Comparison of ENCODE assay signal across 14 cellular contexts in the genomic region with DNA sequence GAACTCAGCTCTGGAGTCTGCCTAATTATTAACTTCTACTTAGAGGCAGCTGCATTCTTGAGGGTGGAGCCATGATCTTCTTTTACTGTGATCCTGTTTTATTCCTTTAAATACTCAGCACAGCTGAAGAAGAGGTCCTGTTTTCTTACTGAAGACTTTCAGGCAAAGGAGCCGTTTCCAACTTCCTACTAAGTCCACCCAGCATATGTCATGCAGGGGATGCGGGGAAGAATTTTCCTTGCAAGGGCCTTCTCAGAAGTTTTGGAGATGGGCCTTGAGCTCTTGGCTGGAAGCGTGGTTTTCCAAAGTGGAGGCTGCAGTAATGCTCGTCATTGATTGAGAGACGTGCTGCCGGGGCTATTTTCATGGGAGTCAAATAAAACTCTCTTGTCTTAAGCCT. TPM values are rescaled to one million over a fixed set of nuclear protein-coding genes. Genes with fewer than 3 reads are reported as not detected.
A peak's percentile ranks its signal among the peaks of the same experiment; 100 is the strongest.
DNase-seq lines count a peak whose midpoint lies in the region; ATAC-seq, FAIRE-seq and TF ChIP-seq lines count a peak whose summit lies in the region.
"Had no signal": no experiment of that assay in that cellular context is flagged by ENCODE, and none has a peak within 500 bp of the region (broad histone marks: within the 10 kb centered on the region; RNA-seq: fewer than 3 reads in every experiment).

No MANE protein-coding gene starts in this region.

- TF ChIP-seq CTCF in kidney (IDR thresholded peaks at IDR 0.05; ENCODE audit: borderline replicate concordance, extremely low read depth, insufficient read depth), result no peak

- no peaks in the 10 kb centered on the region for H3K36me3 ChIP-seq in kidney (ENCODE audit: control insufficient read depth in 1 of 2, insufficient read depth in 2 of 2, low read length in 2 of 2)

- H3K4me3 ChIP-seq in kidney (ENCODE audit: low read length in 2 of 2), result peak overlapping the region; percentile 47 to 59

- intact Hi-C loops in kidney (cut with DNase I) (no loop called here), sciatic nerve (cut with DNase I) (no loop called here)

- H3K9me3 ChIP-seq in kidney (ENCODE audit: control insufficient read depth in 1 of 2, low read length in 2 of 2), result no peaks in the 10 kb centered on the region

- peaks cover 0 to 3% of the 10 kb centered on the region in 2 donors for H3K4me1 ChIP-seq in kidney (ENCODE audit: control insufficient read depth in 1 of 2, insufficient read depth in 1 of 2, low read depth in 1 of 2, low read length in 2 of 2)
- H3K4me1 ChIP-seq: parathyroid adenoma had no signal

- peak overlapping the region in 1 of 2 donors; percentile 27 for H3K9ac ChIP-seq in kidney (ENCODE audit: low read length in 2 of 2)
- H3K9ac ChIP-seq: parathyroid adenoma had no signal

- H3K27ac ChIP-seq in kidney (ENCODE audit: low read depth in 2 of 2, low read length in 2 of 2), result peak overlapping the region; percentile 26 to 59
- H3K27ac ChIP-seq: C4-2B, parathyroid adenoma had no signal

- DNase-seq in EH (ENCODE audit: low read depth) (peak; percentile 54), cerebellar cortex (ENCODE audit: low spot score) (peak; percentile 17), kidney (no peak), sciatic nerve (ENCODE audit: low spot score) (no peak), NCI-H1105 (lab: John Stamatoyannopoulos, UW) (no peak), SIG-M5 (lab: John Stamatoyannopoulos, UW) (no peak)
- DNase-seq: activated naive CD4-positive, alpha-beta T cell; glutamatergic neuron; NCI-H1417 treated with DMSO at 0.1 percent for 48 hours had no signal

- FAIRE-seq in kidney (lab: Jason Lieb, UNC), result no peak

- ATAC-seq in sciatic nerve (peak; percentile 67), HG02798 (IDR thresholded peaks at IDR 0.05; ENCODE audit: poor library complexity, unreplicated experiment) (no peak), GM21717 (IDR thresholded peaks at IDR 0.05; ENCODE audit: unreplicated experiment) (no peak)
- ATAC-seq: activated CD4-positive, CD25-positive, alpha-beta regulatory T cell treated with anti-CD3 and anti-CD28 coated beads, Interleukin-2, amount 50 U/mL, for 24 hours had no signal

RNA-seq across cellular contexts. Expression of a gene that starts 27.8 kb away (rescaled TPM):
- total RNA-seq in kidney, result 16.9 TPM
- polyA plus RNA-seq in kidney (ENCODE audit: insufficient read depth, low read depth, low replicate concordance), result 2.3 TPM
- total RNA-seq in sciatic nerve, result 30.5 TPM

Comparison
In these comparisons a context has a peak if more than half of its experiments do, and no peak if none do; other contexts are left out.
1. DNase-seq: peak in EH (single experiment) and cerebellar cortex (single experiment); none in kidney (single experiment), sciatic nerve (single experiment), NCI-H1105 (single experiment) and SIG-M5 (single experiment).